ENCODE assay signal across 1 cellular context in genomic region chr1:40373323-40374283, GRCh38.
TF ChIP-seq lines count a peak whose summit lies in the region.

Gene SMAP2, plus strand, starts transcription at chr1:40373727. Its CDS starts 394 bp downstream, at chr1:40374121.

TF ChIP-seq in HepG2, 621 proteins besides CTCF, POLR2A, EP300 and RAD21 (continued from another document and continues in another):
- TF ChIP-seq ZKSCAN5 (CRISPR knock-in tag; IDR thresholded peaks at IDR 0.05): no peak
- TF ChIP-seq ZNF451 (CRISPR knock-in tag; IDR thresholded peaks at IDR 0.05): no peak
- peak; percentile 16 for TF ChIP-seq UBTF (CRISPR knock-in tag; IDR thresholded peaks at IDR 0.05)
- no peak; the same call in none of the 2 replicates for TF ChIP-seq MEIS1 (CRISPR knock-in tag; IDR thresholded peaks at IDR 0.05; ENCODE audit: borderline replicate concordance)
- TF ChIP-seq AGO1 (IDR thresholded peaks at IDR 0.05; ENCODE audit: low read depth, low read length, poor library complexity, severe bottlenecking): no peak
- 0 out of 2 replicates have a peak, but pooled peaks have one; percentile 15 for TF ChIP-seq IKZF5 (CRISPR knock-in tag; IDR thresholded peaks at IDR 0.05)
- TF ChIP-seq ZNF749 (CRISPR knock-in tag; IDR thresholded peaks at IDR 0.05; ENCODE audit: borderline replicate concordance): 0 out of 2 replicates have a peak, but pooled peaks have one; percentile 44
- no peak for TF ChIP-seq ATF1 (CRISPR knock-in tag; IDR thresholded peaks at IDR 0.05)
- no peak for TF ChIP-seq TFDP2 (CRISPR knock-in tag; IDR thresholded peaks at IDR 0.05)
- TF ChIP-seq ZNF768 (CRISPR knock-in tag; IDR thresholded peaks at IDR 0.05): no peak
- no peak for TF ChIP-seq SIX4 (CRISPR knock-in tag; IDR thresholded peaks at IDR 0.05)
- TF ChIP-seq MAZ (IDR thresholded peaks at IDR 0.05; ENCODE audit: borderline replicate concordance, low read depth, low read length): no peak
- peak; percentile 35 for TF ChIP-seq MAZ (CRISPR knock-in tag; IDR thresholded peaks at IDR 0.05; ENCODE audit: low read depth)
- TF ChIP-seq HDAC1 (CRISPR knock-in tag; IDR thresholded peaks at IDR 0.05): peak; percentile 34
- no peak for TF ChIP-seq ZSCAN30 (CRISPR knock-in tag; IDR thresholded peaks at IDR 0.05)
- TF ChIP-seq HNF1B (CRISPR knock-in tag; IDR thresholded peaks at IDR 0.05): no peak
- no peak for TF ChIP-seq ZNF12 (CRISPR knock-in tag; IDR thresholded peaks at IDR 0.05)
- TF ChIP-seq HOXA7 (CRISPR knock-in tag; IDR thresholded peaks at IDR 0.05): no peak
- TF ChIP-seq POLR2AphosphoS2 (IDR thresholded peaks at IDR 0.05; ENCODE audit: low read depth, low read length): no peak
- TF ChIP-seq MAFK (conservative IDR thresholded peaks at IDR 0.05 in 1 of 2, IDR thresholded peaks at IDR 0.05 in 1 of 2; ENCODE audit: low read length in 2 of 2): no peak
- TF ChIP-seq ZNF510 (CRISPR knock-in tag; IDR thresholded peaks at IDR 0.05; ENCODE audit: low read depth): no peak
- no peak for TF ChIP-seq ZNF33B (CRISPR knock-in tag; IDR thresholded peaks at IDR 0.05)
- TF ChIP-seq PAXIP1 (CRISPR knock-in tag; conservative IDR thresholded peaks at IDR 0.05): no peak
- TF ChIP-seq ZNF432 (CRISPR knock-in tag; IDR thresholded peaks at IDR 0.05; ENCODE audit: borderline replicate concordance): no peak
- TF ChIP-seq PAWR (CRISPR knock-in tag; IDR thresholded peaks at IDR 0.05; ENCODE audit: borderline replicate concordance): no peak
- no peak for TF ChIP-seq ZNF383 (CRISPR knock-in tag; IDR thresholded peaks at IDR 0.05; ENCODE audit: borderline replicate concordance)
- TF ChIP-seq DNMT1 (CRISPR knock-in tag; IDR thresholded peaks at IDR 0.05): no peak
- peak; percentile 48; the same call in 1 of the 2 replicates for TF ChIP-seq ZXDC (CRISPR knock-in tag; IDR thresholded peaks at IDR 0.05)
- no peak for TF ChIP-seq ZNF747 (CRISPR knock-in tag; IDR thresholded peaks at IDR 0.05; ENCODE audit: borderline replicate concordance)
- TF ChIP-seq BRCA1 (CRISPR knock-in tag; IDR thresholded peaks at IDR 0.05): no peak
- TF ChIP-seq NFE2 (CRISPR knock-in tag; IDR thresholded peaks at IDR 0.05): no peak
- no peak for TF ChIP-seq SOX6 (IDR thresholded peaks at IDR 0.05)
- TF ChIP-seq SOX6 (CRISPR knock-in tag; IDR thresholded peaks at IDR 0.05): no peak
- TF ChIP-seq ZNF564 (CRISPR knock-in tag; IDR thresholded peaks at IDR 0.05): no peak
- TF ChIP-seq CCDC6 (CRISPR knock-in tag; IDR thresholded peaks at IDR 0.05): no peak
- 0 out of 2 replicates have a peak, but pooled peaks have one; percentile 25 for TF ChIP-seq PPARG (CRISPR knock-in tag; conservative IDR thresholded peaks at IDR 0.05)
- no peak for TF ChIP-seq RFXANK (CRISPR knock-in tag; IDR thresholded peaks at IDR 0.05)
- TF ChIP-seq TSC22D2 (CRISPR knock-in tag; IDR thresholded peaks at IDR 0.05; ENCODE audit: borderline replicate concordance): no peak
- no peak for TF ChIP-seq SIN3B (IDR thresholded peaks at IDR 0.05; ENCODE audit: low read length)
- no peak for TF ChIP-seq SMARCE1 (IDR thresholded peaks at IDR 0.05; ENCODE audit: borderline replicate concordance)
- TF ChIP-seq HOXA3 (CRISPR knock-in tag; IDR thresholded peaks at IDR 0.05): peak; percentile 53; the same call in 1 of the 2 replicates
- TF ChIP-seq MIER2 (CRISPR knock-in tag; IDR thresholded peaks at IDR 0.05): no peak
- TF ChIP-seq GZF1 (CRISPR knock-in tag; IDR thresholded peaks at IDR 0.05): no peak
- no peak for TF ChIP-seq SP140L (CRISPR knock-in tag; IDR thresholded peaks at IDR 0.05; ENCODE audit: borderline replicate concordance)
- no peak for TF ChIP-seq GPBP1L1 (CRISPR knock-in tag; IDR thresholded peaks at IDR 0.05)
- TF ChIP-seq SOX13 (IDR thresholded peaks at IDR 0.05): no peak
- no peak for TF ChIP-seq SOX13 (CRISPR knock-in tag; conservative IDR thresholded peaks at IDR 0.05 in 1 of 2, IDR thresholded peaks at IDR 0.05 in 1 of 2)
- TF ChIP-seq ZNF326 (CRISPR knock-in tag; IDR thresholded peaks at IDR 0.05; ENCODE audit: borderline replicate concordance): no peak
- no peak for TF ChIP-seq HMGA1 (CRISPR knock-in tag; conservative IDR thresholded peaks at IDR 0.05)
- TF ChIP-seq BCLAF1 (IDR thresholded peaks at IDR 0.05): no peak
- TF ChIP-seq FOXJ3 (CRISPR knock-in tag; IDR thresholded peaks at IDR 0.05; ENCODE audit: borderline replicate concordance): no peak
- TF ChIP-seq REPIN1 (CRISPR knock-in tag; IDR thresholded peaks at IDR 0.05; ENCODE audit: borderline replicate concordance, low read depth): no peak
- TF ChIP-seq ZMYM3 (CRISPR knock-in tag; IDR thresholded peaks at IDR 0.05): no peak
- TF ChIP-seq ZNF280B (CRISPR knock-in tag; IDR thresholded peaks at IDR 0.05; ENCODE audit: borderline replicate concordance): no peak
